Comparison of ENCODE assay signal across 15 cellular contexts in the genomic region with DNA sequence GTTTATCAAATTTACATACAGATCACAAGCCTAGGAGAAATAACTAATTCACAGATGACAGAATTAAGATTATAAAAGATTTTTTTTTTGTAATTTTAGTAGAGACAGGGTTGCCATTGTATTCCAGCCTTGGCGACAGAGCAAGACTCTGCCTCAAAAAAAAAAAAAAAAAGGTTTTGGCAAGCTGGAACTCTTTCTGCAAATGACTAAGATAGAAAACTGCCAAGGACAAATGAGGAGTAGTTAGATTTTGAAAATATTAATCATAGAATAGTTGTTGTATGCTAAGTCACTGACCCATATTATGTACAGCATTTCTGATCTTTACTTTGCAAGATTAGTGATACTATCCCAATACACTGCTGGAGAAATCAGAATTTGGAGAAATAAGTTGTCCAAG.
A peak's percentile ranks its signal among the peaks of the same experiment; 100 is the strongest.
DNase-seq lines count a peak whose midpoint lies in the region; TF ChIP-seq lines count a peak whose summit lies in the region.
"Had no signal": no experiment of that assay in that cellular context is flagged by ENCODE, and none has a peak within 500 bp of the region (broad histone marks: within the 10 kb centered on the region; RNA-seq: fewer than 3 reads in every experiment).

No MANE protein-coding gene starts in this region.

- in situ Hi-C loops in GM23248 (cut with MboI): no loop called here

- no peaks in the 10 kb centered on the region for H3K79me2 ChIP-seq in GM23248 (ENCODE audit: insufficient read depth)

- H3K4me1 ChIP-seq in GM23248 (ENCODE audit: insufficient read depth): peaks cover 12% of the 10 kb centered on the region

- no peak overlapping the region for H3K27ac ChIP-seq in GM23248
- H3K27ac ChIP-seq: KMS-11 had no signal

- peaks cover 12% of the 10 kb centered on the region; the same call in 1 of the 2 replicates for H3F3A ChIP-seq in GM23248 (ENCODE audit: insufficient read depth)

- no peaks in the 10 kb centered on the region for H3K9me2 ChIP-seq in GM23248 (ENCODE audit: insufficient read depth)

- H4K20me1 ChIP-seq in GM23248 (ENCODE audit: insufficient read depth): no peaks in the 10 kb centered on the region

- no peaks in the 10 kb centered on the region for H3K27me3 ChIP-seq in GM23248 (replicated peaks; ENCODE audit: insufficient read depth)
- H3K27me3 ChIP-seq: MG63 had no signal

- TF ChIP-seq CTCF in AG10803 (conservative IDR thresholded peaks at IDR 0.05; ENCODE audit: low read length) (no peak), choroid plexus epithelial cell (conservative IDR thresholded peaks at IDR 0.05; ENCODE audit: low read depth, low read length) (no peak)

- no peak overlapping the region for H3K4me3 ChIP-seq in AG10803 (ENCODE audit: low read length)
- H3K4me3 ChIP-seq in GM23248: no peak overlapping the region
- H3K4me3 ChIP-seq in choroid plexus epithelial cell (ENCODE audit: low read depth, low read length): no peak overlapping the region
- H3K4me3 ChIP-seq: MG63 had no signal

- WGBS in GM23248 (ENCODE audit: low coverage in 1 of 2, low lambda C conversion rate in 2 of 2, missing lambda C conversion rate in 2 of 2), 2 experiments: 17 to 24% methylated on average over 1 of the region's 1 CpG

- H3K9ac ChIP-seq in GM23248: no peak overlapping the region
- H3K9ac ChIP-seq: KMS-11 had no signal

- no peak overlapping the region for H3K4me2 ChIP-seq in GM23248 (ENCODE audit: unreplicated experiment)
- H3K4me2 ChIP-seq: KMS-11 had no signal

- DNase-seq in AG10803 (ENCODE audit: low read depth) (peak; percentile 25), GM23248 (peak; percentile 51), choroid plexus epithelial cell (ENCODE audit: low read depth) (peak; percentile 4), iris pigment epithelial cell (ENCODE audit: low read depth) (peak; percentile 46), activated T-cell treated with anti-CD3 and anti-CD28 coated beads for 4 hours (no peak), T-helper 2 cell (no peak), NCI-H345 (lab: John Stamatoyannopoulos, UW) (no peak)
- no peak for DNase-seq in activated T-cell treated with anti-CD3 and anti-CD28 coated beads, Interleukin-2, amount 50 U/mL, for 48 hours
- DNase-seq: ACHN; CD8-positive, alpha-beta memory T cell; MG63; NCI-H1105 treated with DMSO at 0.1 percent for 48 hours; NCI-H1930; NCI-H69 had no signal

- peaks cover 15% of the 10 kb centered on the region; the same call in 1 of the 2 replicates for H3K36me3 ChIP-seq in GM23248 (ENCODE audit: low read depth)

- no peak overlapping the region for H2AFZ ChIP-seq in GM23248

- no peaks in the 10 kb centered on the region for H3K9me3 ChIP-seq in GM23248 (ENCODE audit: low read depth)
- H3K9me3 ChIP-seq: MG63 had no signal

Comparison
In these comparisons a context has a peak if more than half of its experiments do, and no peak if none do; other contexts are left out.
1. DNase-seq: peak in AG10803 (single experiment), GM23248 (single experiment), choroid plexus epithelial cell (single experiment) and iris pigment epithelial cell (single experiment); none in activated T-cell treated with anti-CD3 and anti-CD28 coated beads for 4 hours (single experiment), T-helper 2 cell (0 of 5), activated T-cell treated with anti-CD3 and anti-CD28 coated beads, Interleukin-2, amount 50 U/mL, for 48 hours (0 of 2) and NCI-H345 (single experiment).